Comparison of ENCODE assay signal across 8 cellular contexts in genomic region chr1:155052412-155053400, GRCh38. TPM values are rescaled to one million over a fixed set of nuclear protein-coding genes. Genes with fewer than 3 reads are reported as not detected.
DNase-seq lines count a peak whose midpoint lies in the region; ATAC-seq and TF ChIP-seq lines count a peak whose summit lies in the region.

No MANE protein-coding gene starts in this region.

- no peaks in the 10 kb centered on the region for H3K9me3 Mint-ChIP-seq in activated naive CD4-positive, alpha-beta T cell treated with anti-CD3 and anti-CD28 coated beads, Interleukin-2, amount 50 U/mL, for 24 hours

- TF ChIP-seq CTCF in GM10248 (IDR thresholded peaks at IDR 0.05; ENCODE audit: control extremely low read depth, extremely low read depth, low read depth, missing control alignments) = peak; percentile 29

- DNase-seq in GM10248 (ENCODE audit: extremely low spot score) (peak; percentile 48), NCI-H2107 (lab: John Stamatoyannopoulos, UW) (peak; percentile 38), hepatic stellate cell (ENCODE audit: low spot score) (peak; percentile 32), putamen (ENCODE audit: low spot score) (no peak), H4 (ENCODE audit: low spot score) (no peak)
- DNase-seq in stimulated activated CD4-positive, alpha-beta T cell treated with anti-CD3 and anti-CD28 coated beads, Interleukin-4, amount 100 ng/mL, for 24 hours = peak; percentile 22

- H3K27me3 Mint-ChIP-seq in activated naive CD4-positive, alpha-beta T cell treated with anti-CD3 and anti-CD28 coated beads, Interleukin-2, amount 50 U/mL, for 24 hours = no peaks in the 10 kb centered on the region

- ATAC-seq in HG03521 (IDR thresholded peaks at IDR 0.05; ENCODE audit: unreplicated experiment) = no peak

- CTCF ChIA-PET in GM10248 (lab: Yijun Ruan, JAX) = interaction anchor here (1.0 to 20.4 kb wide), 10 partner anchors 8 to 493 kb away, joined by 3 to 285 read pairs (median 4); partner anchors contain the start of genes EFNA4 and KRTCAP2

- no peak overlapping the region for H3K27ac Mint-ChIP-seq in activated naive CD4-positive, alpha-beta T cell treated with anti-CD3 and anti-CD28 coated beads, Interleukin-2, amount 50 U/mL, for 24 hours

- peaks cover 1% of the 10 kb centered on the region for H3K36me3 Mint-ChIP-seq in activated naive CD4-positive, alpha-beta T cell treated with anti-CD3 and anti-CD28 coated beads, Interleukin-2, amount 50 U/mL, for 24 hours

- peaks cover 24% of the 10 kb centered on the region for H3K4me1 Mint-ChIP-seq in activated naive CD4-positive, alpha-beta T cell treated with anti-CD3 and anti-CD28 coated beads, Interleukin-2, amount 50 U/mL, for 24 hours

- POLR2A ChIA-PET in GM10248 (lab: Yijun Ruan, JAX) = interaction anchor here (0.6 kb wide), 1 partner anchor 386 kb away, joined by 4 read pairs; no protein-coding TSS in a partner anchor

- H3K4me3 Mint-ChIP-seq in activated naive CD4-positive, alpha-beta T cell treated with anti-CD3 and anti-CD28 coated beads, Interleukin-2, amount 50 U/mL, for 24 hours = peak overlapping the region; percentile 87

RNA-seq across cellular contexts. Expression of gene ADAM15, which starts 1.6 kb away (rescaled TPM):
- 51.8 and 64.3 TPM in 2 replicates for total RNA-seq in H4 (2014; rRNA removed; shearing (Covaris generic))

RNA-seq across cellular contexts. Expression of gene EFNA4, which starts 10.8 kb away (rescaled TPM):
- 24.4 and 26.9 TPM in 2 replicates for total RNA-seq in H4 (2014; rRNA removed; shearing (Covaris generic))

RNA-seq across cellular contexts. Expression of gene DCST1, which starts 19.1 kb away (rescaled TPM):
- total RNA-seq in H4 (2014; rRNA removed; shearing (Covaris generic)) = not detected in 2 replicates

RNA-seq across cellular contexts. Expression of gene DCST2, which starts 19.1 kb away (rescaled TPM):
- total RNA-seq in H4 (2014; rRNA removed; shearing (Covaris generic)) = not detected in 2 replicates

RNA-seq across cellular contexts. Expression of gene EFNA3, which starts 25.9 kb away (rescaled TPM):
- 7.5 and 9.5 TPM in 2 replicates for total RNA-seq in H4 (2014; rRNA removed; shearing (Covaris generic))

Comparison
In these comparisons a context has a peak if more than half of its experiments do, and no peak if none do; other contexts are left out.
1. DNase-seq: peak in GM10248 (single experiment), NCI-H2107 (single experiment), hepatic stellate cell (single experiment) and stimulated activated CD4-positive, alpha-beta T cell treated with anti-CD3 and anti-CD28 coated beads, Interleukin-4, amount 100 ng/mL, for 24 hours (single experiment); none in putamen (single experiment) and H4 (single experiment).